ENCODE assay signal across 6 cellular contexts in the genomic region with DNA sequence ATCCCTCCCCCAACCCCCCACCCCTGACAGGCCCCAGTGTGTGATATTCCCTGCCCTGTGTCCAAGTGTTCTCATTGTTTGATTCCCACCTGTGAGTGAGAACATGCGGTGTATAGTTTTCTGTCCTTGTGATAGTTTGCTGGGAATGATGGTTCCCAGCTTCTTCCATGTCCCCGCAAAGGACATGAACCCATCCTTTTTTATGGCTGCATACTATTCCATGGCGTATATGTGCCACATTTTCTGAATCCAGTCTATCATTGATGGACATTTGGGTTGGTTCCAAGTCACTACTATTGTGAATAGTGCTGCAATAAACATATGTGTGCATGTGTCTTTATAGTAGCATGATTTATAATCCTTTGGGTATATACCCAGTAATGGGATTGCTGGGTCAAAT. TPM values are rescaled to one million over a fixed set of nuclear protein-coding genes. Genes with fewer than 3 reads are reported as not detected.
"Had no signal": no experiment of that assay in that cellular context is flagged by ENCODE, and none has a peak within 500 bp of the region (broad histone marks: within the 10 kb centered on the region; RNA-seq: fewer than 3 reads in every experiment).

No MANE protein-coding gene starts in this region.

RNA-seq across cellular contexts. Expression of a gene that starts 29.9 kb away (rescaled TPM):
- total RNA-seq: GM23248, H4, H7, H9, HFFc6 had no signal
- polyA plus RNA-seq: GM23248, GM23338 had no signal
